ENCODE assay signal across 33 cellular contexts in genomic region chr10:106053031-106053430, GRCh38.
"Had no signal": no experiment of that assay in that cellular context is flagged by ENCODE, and none has a peak within 500 bp of the region (broad histone marks: within the 10 kb centered on the region; RNA-seq: fewer than 3 reads in every experiment).

No MANE protein-coding gene starts in this region.

- H3K4me1 ChIP-seq: adrenal gland, body of pancreas, colonic mucosa, heart left ventricle had no signal

- ATAC-seq: activated CD4-positive, CD25-positive, alpha-beta regulatory T cell treated with anti-CD3 and anti-CD28 coated beads, Interleukin-2, amount 50 U/mL, for 24 hours; activated CD8-positive, alpha-beta T cell treated with anti-CD3 and anti-CD28 coated beads for 36 hours; activated naive CD8-positive, alpha-beta T cell treated with anti-CD3 and anti-CD28 coated beads, Interleukin-2, amount 50 U/mL, for 24 hours; body of pancreas; esophagus mucosa; heart left ventricle; T-helper 17 cell had no signal

- H3K4me3 Mint-ChIP-seq: activated B cell treated with CpG ODN at 0.5 μM for 24 hours; activated CD8-positive, alpha-beta T cell treated with anti-CD3 and anti-CD28 coated beads for 36 hours; activated naive CD4-positive, alpha-beta T cell treated with anti-CD3 and anti-CD28 coated beads for 36 hours; activated naive CD4-positive, alpha-beta T cell treated with anti-CD3 and anti-CD28 coated beads, Interleukin-2, amount 50 U/mL, for 24 hours; activated naive CD8-positive, alpha-beta T cell treated with anti-CD3 and anti-CD28 coated beads for 36 hours; activated naive CD8-positive, alpha-beta T cell treated with anti-CD3 and anti-CD28 coated beads, Interleukin-2, amount 50 U/mL, for 24 hours; activated T-helper 1 cell treated with anti-CD3 and anti-CD28 coated beads, Interleukin-12 subunit alpha, Interleukin-12 subunit beta, Interleukin-2, Interleukin-4 antibody, amounts not matched to agents 30 ng/mL and 10 ng/mL and 1 ng/mL, durations not matched to agents 14 hours and 24 hours and 36 hours; endodermal cell; T-helper 17 cell; T-helper 2 cell treated with Interferon-gamma antibody and Interleukin-4, amounts not matched to agents 5 μg/mL and 100 μg/mL, for 36 hours had no signal

- H3K27me3 ChIP-seq: adrenal gland, body of pancreas, colonic mucosa, heart left ventricle had no signal

- DNase-seq: activated B cell treated with CpG ODN at 0.5 μM for 24 hours; activated CD4-positive, alpha-beta T cell treated with anti-CD3 and anti-CD28 coated beads for 48 hours; activated CD4-positive, alpha-beta T cell treated with anti-CD3 and anti-CD28 coated beads, Interleukin-2, amount 50 U/mL, for 1 hour; activated CD4-positive, alpha-beta T cell treated with anti-CD3 and anti-CD28 coated beads, Interleukin-2, amount 50 U/mL, for 48 hours; activated CD8-positive, alpha-beta memory T cell treated with anti-CD3 and anti-CD28 coated beads for 24 hours; activated CD8-positive, alpha-beta T cell treated with anti-CD3 and anti-CD28 coated beads for 36 hours; activated effector memory CD4-positive, alpha-beta T cell treated with anti-CD3 and anti-CD28 coated beads, Interleukin-2, amount 50 U/mL, for 16 hours; activated naive CD4-positive, alpha-beta T cell treated with anti-CD3 and anti-CD28 coated beads for 36 hours; activated naive CD8-positive, alpha-beta T cell treated with anti-CD3 and anti-CD28 coated beads for 36 hours; activated naive CD8-positive, alpha-beta T cell treated with anti-CD3 and anti-CD28 coated beads, Interleukin-2, amount 50 U/mL, for 24 hours; activated T-cell treated with anti-CD3 and anti-CD28 coated beads, Interleukin-2, amount 50 U/mL, for 1 hour; activated T-cell treated with anti-CD3 and anti-CD28 coated beads, Interleukin-2, amount 50 U/mL, for 48 hours; adrenal gland; amygdala; aorta; body of pancreas; caudate nucleus; colonic mucosa; effector memory CD4-positive, alpha-beta T cell; endodermal cell; foreskin fibroblast; heart left ventricle; T-helper 1 cell; T-helper 17 cell; T1000; WERI-Rb-1 had no signal

- H3K27me3 Mint-ChIP-seq: activated B cell treated with CpG ODN at 0.5 μM for 24 hours; activated CD8-positive, alpha-beta T cell treated with anti-CD3 and anti-CD28 coated beads for 36 hours; activated naive CD4-positive, alpha-beta T cell treated with anti-CD3 and anti-CD28 coated beads, Interleukin-2, amount 50 U/mL, for 24 hours; activated naive CD8-positive, alpha-beta T cell treated with anti-CD3 and anti-CD28 coated beads for 36 hours; activated naive CD8-positive, alpha-beta T cell treated with anti-CD3 and anti-CD28 coated beads, Interleukin-2, amount 50 U/mL, for 24 hours; T-helper 17 cell had no signal

- H3K36me3 Mint-ChIP-seq: activated naive CD4-positive, alpha-beta T cell treated with anti-CD3 and anti-CD28 coated beads, Interleukin-2, amount 50 U/mL, for 24 hours; activated naive CD8-positive, alpha-beta T cell treated with anti-CD3 and anti-CD28 coated beads for 36 hours had no signal

- H3K27ac ChIP-seq: adrenal gland, body of pancreas, colonic mucosa, heart left ventricle, WERI-Rb-1 had no signal

- FAIRE-seq: frontal cortex had no signal

- H3K4me1 Mint-ChIP-seq: activated B cell treated with CpG ODN at 0.5 μM for 24 hours; activated naive CD4-positive, alpha-beta T cell treated with anti-CD3 and anti-CD28 coated beads, Interleukin-2, amount 50 U/mL, for 24 hours; activated naive CD8-positive, alpha-beta T cell treated with anti-CD3 and anti-CD28 coated beads for 36 hours; activated naive CD8-positive, alpha-beta T cell treated with anti-CD3 and anti-CD28 coated beads, Interleukin-2, amount 50 U/mL, for 24 hours; endodermal cell; T-helper 17 cell had no signal

- H3K4me3 ChIP-seq: adrenal gland, body of pancreas, colonic mucosa, heart left ventricle had no signal

- H3K36me3 ChIP-seq: adrenal gland, colonic mucosa, heart left ventricle, WERI-Rb-1 had no signal

- H3K9me3 Mint-ChIP-seq: activated B cell treated with CpG ODN at 0.5 μM for 24 hours; activated CD8-positive, alpha-beta T cell treated with anti-CD3 and anti-CD28 coated beads for 36 hours; activated naive CD4-positive, alpha-beta T cell treated with anti-CD3 and anti-CD28 coated beads, Interleukin-2, amount 50 U/mL, for 24 hours; endodermal cell had no signal

- H3K9me3 ChIP-seq: adrenal gland, body of pancreas, colonic mucosa, heart left ventricle had no signal

- H3K27ac Mint-ChIP-seq: activated B cell treated with CpG ODN at 0.5 μM for 24 hours; activated CD8-positive, alpha-beta T cell treated with anti-CD3 and anti-CD28 coated beads for 36 hours; activated naive CD4-positive, alpha-beta T cell treated with anti-CD3 and anti-CD28 coated beads for 36 hours; activated naive CD4-positive, alpha-beta T cell treated with anti-CD3 and anti-CD28 coated beads, Interleukin-2, amount 50 U/mL, for 24 hours; activated naive CD8-positive, alpha-beta T cell treated with anti-CD3 and anti-CD28 coated beads for 36 hours; activated naive CD8-positive, alpha-beta T cell treated with anti-CD3 and anti-CD28 coated beads, Interleukin-2, amount 50 U/mL, for 24 hours; activated T-helper 1 cell treated with anti-CD3 and anti-CD28 coated beads, Interleukin-12 subunit alpha, Interleukin-12 subunit beta, Interleukin-2, Interleukin-4 antibody, amounts not matched to agents 30 ng/mL and 10 ng/mL and 1 ng/mL, durations not matched to agents 14 hours and 24 hours and 36 hours; activated T-helper 2 cell treated with anti-CD3 and anti-CD28 coated beads, Interferon-gamma antibody, Interleukin-2, Interleukin-4, amounts not matched to agents 10 μg/mL and 5 μg/mL and 100 μg/mL, durations not matched to agents 14 hours and 24 hours and 36 hours; endodermal cell; T-helper 17 cell; T-helper 2 cell treated with Interferon-gamma antibody and Interleukin-4, amounts not matched to agents 5 μg/mL and 100 μg/mL, for 36 hours had no signal
